ENCODE assay signal across 10 cellular contexts in the genomic region with DNA sequence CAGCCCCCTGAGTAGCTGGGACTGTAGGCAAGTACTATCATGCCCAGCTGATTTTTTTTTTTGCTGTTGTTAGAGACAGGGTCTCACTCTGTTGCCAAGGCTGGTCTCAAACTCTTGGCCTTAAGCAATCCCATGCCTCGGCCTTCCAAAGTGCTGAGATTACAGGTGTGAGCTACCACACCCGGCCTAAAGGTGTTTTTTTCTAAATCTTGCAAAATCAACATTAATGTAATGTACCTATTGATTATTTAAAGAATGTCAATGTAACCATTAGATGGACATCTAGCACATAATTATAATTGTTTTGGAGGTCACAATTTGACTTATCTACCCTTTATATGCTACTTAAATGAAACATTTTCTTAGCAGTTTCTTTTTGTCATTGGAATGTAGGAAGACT.
"Had no signal": no experiment of that assay in that cellular context is flagged by ENCODE, and none has a peak within 500 bp of the region (broad histone marks: within the 10 kb centered on the region; RNA-seq: fewer than 3 reads in every experiment).

No MANE protein-coding gene starts in this region.

- H3K4me3 ChIP-seq: GM23248, GM23338, HAP-1 had no signal

- H3K36me3 ChIP-seq: HAP-1 had no signal

- FAIRE-seq: H1, H54 had no signal

- H3K27ac ChIP-seq: GM23248 had no signal

- DNase-seq: GOT3, H7, H9, HCEC 1CT, HFFc6 had no signal

- H3K4me1 ChIP-seq: HAP-1 had no signal

- H3K9me3 ChIP-seq: HAP-1 had no signal
